ENCODE assay signal across 1 cellular context in the genomic region with DNA sequence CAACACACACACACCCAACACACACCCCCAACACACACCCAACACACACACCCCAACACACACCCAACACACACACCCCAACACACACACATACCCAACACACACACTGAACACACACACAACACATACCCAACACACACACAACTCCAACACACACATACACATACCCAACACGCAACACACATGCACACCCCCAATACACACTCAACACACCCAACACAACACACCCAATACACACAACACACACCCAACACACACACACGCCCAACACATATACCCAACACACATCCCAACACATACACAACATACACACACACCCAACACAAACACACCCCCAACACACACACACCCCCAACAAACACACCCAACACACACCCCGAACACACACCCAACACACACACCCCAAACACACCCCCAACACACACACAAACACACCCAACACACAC.
A peak's percentile ranks its signal among the peaks of the same experiment; 100 is the strongest.
TF ChIP-seq lines count a peak whose summit lies in the region.

No MANE protein-coding gene starts in this region.

TF ChIP-seq in K562, 482 proteins besides CTCF, POLR2A, EP300 and RAD21:
- TF ChIP-seq ADNP (tag; IDR thresholded peaks at IDR 0.05) = 0 out of 2 replicates have a peak, but pooled peaks have one; percentile 41
- TF ChIP-seq ZNF124 (CRISPR knock-in tag; IDR thresholded peaks at IDR 0.05) = no peak
- no peak for TF ChIP-seq SIX5 (IDR thresholded peaks at IDR 0.05; ENCODE audit: borderline replicate concordance in 1 of 2, insufficient read depth in 1 of 2, low read depth in 1 of 2, low read length in 2 of 2)
- TF ChIP-seq PHF20 (IDR thresholded peaks at IDR 0.05; ENCODE audit: partially characterized antibody) = peak; percentile 82
